1 cellular context compared by ENCODE assay signal in the genomic region with DNA sequence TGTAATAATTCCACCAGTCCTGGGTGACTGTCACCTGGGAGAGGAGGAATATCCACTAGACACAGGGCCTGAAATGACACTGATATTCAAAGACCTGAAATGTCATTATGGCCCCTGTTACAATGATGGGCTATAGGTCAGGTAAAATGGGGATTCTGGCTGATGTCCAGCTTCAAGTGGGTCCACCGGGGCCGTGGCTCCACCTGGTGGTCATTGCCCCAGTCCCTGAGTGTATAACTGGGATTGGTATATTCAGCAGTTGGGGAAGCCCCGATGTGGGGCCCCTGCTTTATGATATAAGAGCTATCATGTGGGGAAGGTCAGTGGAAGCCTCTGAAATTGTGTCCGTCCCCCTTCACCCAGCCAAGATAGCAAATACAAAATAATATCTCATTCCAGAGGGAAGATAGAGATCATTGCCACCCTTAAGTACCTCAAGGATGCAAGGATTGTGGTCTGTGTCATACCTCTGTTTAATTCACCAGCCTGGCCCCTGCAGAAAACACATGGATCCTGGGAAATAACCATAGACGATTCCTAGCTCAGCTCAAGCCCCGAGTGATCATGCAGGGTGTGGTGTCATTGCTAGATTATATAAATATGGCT.
TF ChIP-seq lines count a peak whose summit lies in the region.

No MANE protein-coding gene starts in this region.

TF ChIP-seq in K562, 482 proteins besides CTCF, POLR2A, EP300 and RAD21 (continued from another document and continues in another):
- TF ChIP-seq MCM5 (IDR thresholded peaks at IDR 0.05; ENCODE audit: low read depth) (no peak), TCF15 (CRISPR knock-in tag; IDR thresholded peaks at IDR 0.05) (no peak), GABPB2 (CRISPR knock-in tag; conservative IDR thresholded peaks at IDR 0.05) (no peak), MEF2A (IDR thresholded peaks at IDR 0.05; ENCODE audit: control insufficient read depth, low read depth, low read length) (no peak), ZNF175 (CRISPR knock-in tag; IDR thresholded peaks at IDR 0.05; ENCODE audit: low read depth) (no peak), TOE1 (IDR thresholded peaks at IDR 0.05; ENCODE audit: borderline replicate concordance) (no peak; the same call in 1 of the 2 replicates), TOE1 (CRISPR knock-in tag; IDR thresholded peaks at IDR 0.05; ENCODE audit: borderline replicate concordance, low read depth) (no peak), CC2D1A (IDR thresholded peaks at IDR 0.05) (peak; percentile 74), HNRNPK (IDR thresholded peaks at IDR 0.05; ENCODE audit: low read depth, low read length, poor library complexity, severe bottlenecking) (no peak), RBM14 (IDR thresholded peaks at IDR 0.05; ENCODE audit: borderline replicate concordance, insufficient read depth, low read depth, low read length) (no peak), SIN3B (IDR thresholded peaks at IDR 0.05; ENCODE audit: low read depth) (no peak), NFIC (IDR thresholded peaks at IDR 0.05) (peak; percentile 99), MTA1 (IDR thresholded peaks at IDR 0.05; ENCODE audit: borderline replicate concordance) (no peak), ZFX (CRISPR knock-in tag; IDR thresholded peaks at IDR 0.05) (no peak), MAFG (tag; conservative IDR thresholded peaks at IDR 0.05) (no peak), MYC (IDR thresholded peaks at IDR 0.05; ENCODE audit: low read depth, low read length) (no peak), MYC (CRISPR knock-in tag; IDR thresholded peaks at IDR 0.05; ENCODE audit: borderline replicate concordance, low read depth) (no peak), FOSL1 (tag; conservative IDR thresholded peaks at IDR 0.05) (no peak), NRF1 (conservative IDR thresholded peaks at IDR 0.05 in 1 of 2, IDR thresholded peaks at IDR 0.05 in 1 of 2) (no peak), POLR2AphosphoS2 (IDR thresholded peaks at IDR 0.05; ENCODE audit: low read length) (no peak), PHF21A (IDR thresholded peaks at IDR 0.05; ENCODE audit: borderline replicate concordance, low read depth) (no peak), GATA2 (CRISPR knock-in tag; IDR thresholded peaks at IDR 0.05) (no peak), MLX (CRISPR knock-in tag; conservative IDR thresholded peaks at IDR 0.05) (no peak), SP1 (CRISPR knock-in tag; IDR thresholded peaks at IDR 0.05) (no peak; the same call in 1 of the 2 replicates), SMAD4 (CRISPR knock-in tag; conservative IDR thresholded peaks at IDR 0.05) (no peak), RCOR1 (IDR thresholded peaks at IDR 0.05; ENCODE audit: borderline replicate concordance in 1 of 2, low read depth in 2 of 2, low read length in 2 of 2) (peak in 1 of 2 experiments; percentile 25; a peak in 1 of 4 replicates), KLF10 (CRISPR knock-in tag; IDR thresholded peaks at IDR 0.05) (no peak), MAZ (CRISPR knock-in tag; conservative IDR thresholded peaks at IDR 0.05 in 1 of 2, IDR thresholded peaks at IDR 0.05 in 1 of 2) (peak in 1 of 2 experiments; percentile 37; a peak in 1 of 4 replicates), NFATC3 (IDR thresholded peaks at IDR 0.05) (no peak), ZNF512 (tag; IDR thresholded peaks at IDR 0.05) (no peak)
- TF ChIP-seq, protein P1, sequence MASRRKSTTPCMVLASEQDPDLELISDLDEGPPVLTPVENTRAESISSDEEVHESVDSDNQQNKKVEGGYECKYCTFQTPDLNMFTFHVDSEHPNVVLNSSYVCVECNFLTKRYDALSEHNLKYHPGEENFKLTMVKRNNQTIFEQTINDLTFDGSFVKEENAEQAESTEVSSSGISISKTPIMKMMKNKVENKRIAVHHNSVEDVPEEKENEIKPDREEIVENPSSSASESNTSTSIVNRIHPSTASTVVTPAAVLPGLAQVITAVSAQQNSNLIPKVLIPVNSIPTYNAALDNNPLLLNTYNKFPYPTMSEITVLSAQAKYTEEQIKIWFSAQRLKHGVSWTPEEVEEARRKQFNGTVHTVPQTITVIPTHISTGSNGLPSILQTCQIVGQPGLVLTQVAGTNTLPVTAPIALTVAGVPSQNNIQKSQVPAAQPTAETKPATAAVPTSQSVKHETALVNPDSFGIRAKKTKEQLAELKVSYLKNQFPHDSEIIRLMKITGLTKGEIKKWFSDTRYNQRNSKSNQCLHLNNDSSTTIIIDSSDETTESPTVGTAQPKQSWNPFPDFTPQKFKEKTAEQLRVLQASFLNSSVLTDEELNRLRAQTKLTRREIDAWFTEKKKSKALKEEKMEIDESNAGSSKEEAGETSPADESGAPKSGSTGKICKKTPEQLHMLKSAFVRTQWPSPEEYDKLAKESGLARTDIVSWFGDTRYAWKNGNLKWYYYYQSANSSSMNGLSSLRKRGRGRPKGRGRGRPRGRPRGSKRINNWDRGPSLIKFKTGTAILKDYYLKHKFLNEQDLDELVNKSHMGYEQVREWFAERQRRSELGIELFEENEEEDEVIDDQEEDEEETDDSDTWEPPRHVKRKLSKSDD (conservative IDR thresholded peaks at IDR 0.05; ENCODE audit: low read length): no peak
- TF ChIP-seq, protein P2, sequence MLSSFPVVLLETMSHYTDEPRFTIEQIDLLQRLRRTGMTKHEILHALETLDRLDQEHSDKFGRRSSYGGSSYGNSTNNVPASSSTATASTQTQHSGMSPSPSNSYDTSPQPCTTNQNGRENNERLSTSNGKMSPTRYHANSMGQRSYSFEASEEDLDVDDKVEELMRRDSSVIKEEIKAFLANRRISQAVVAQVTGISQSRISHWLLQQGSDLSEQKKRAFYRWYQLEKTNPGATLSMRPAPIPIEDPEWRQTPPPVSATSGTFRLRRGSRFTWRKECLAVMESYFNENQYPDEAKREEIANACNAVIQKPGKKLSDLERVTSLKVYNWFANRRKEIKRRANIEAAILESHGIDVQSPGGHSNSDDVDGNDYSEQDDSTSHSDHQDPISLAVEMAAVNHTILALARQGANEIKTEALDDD (IDR thresholded peaks at IDR 0.05): no peak
- TF ChIP-seq, protein P3, sequence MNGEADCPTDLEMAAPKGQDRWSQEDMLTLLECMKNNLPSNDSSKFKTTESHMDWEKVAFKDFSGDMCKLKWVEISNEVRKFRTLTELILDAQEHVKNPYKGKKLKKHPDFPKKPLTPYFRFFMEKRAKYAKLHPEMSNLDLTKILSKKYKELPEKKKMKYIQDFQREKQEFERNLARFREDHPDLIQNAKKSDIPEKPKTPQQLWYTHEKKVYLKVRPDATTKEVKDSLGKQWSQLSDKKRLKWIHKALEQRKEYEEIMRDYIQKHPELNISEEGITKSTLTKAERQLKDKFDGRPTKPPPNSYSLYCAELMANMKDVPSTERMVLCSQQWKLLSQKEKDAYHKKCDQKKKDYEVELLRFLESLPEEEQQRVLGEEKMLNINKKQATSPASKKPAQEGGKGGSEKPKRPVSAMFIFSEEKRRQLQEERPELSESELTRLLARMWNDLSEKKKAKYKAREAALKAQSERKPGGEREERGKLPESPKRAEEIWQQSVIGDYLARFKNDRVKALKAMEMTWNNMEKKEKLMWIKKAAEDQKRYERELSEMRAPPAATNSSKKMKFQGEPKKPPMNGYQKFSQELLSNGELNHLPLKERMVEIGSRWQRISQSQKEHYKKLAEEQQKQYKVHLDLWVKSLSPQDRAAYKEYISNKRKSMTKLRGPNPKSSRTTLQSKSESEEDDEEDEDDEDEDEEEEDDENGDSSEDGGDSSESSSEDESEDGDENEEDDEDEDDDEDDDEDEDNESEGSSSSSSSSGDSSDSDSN (IDR thresholded peaks at IDR 0.05; ENCODE audit: borderline replicate concordance in 1 of 2, low read depth in 2 of 2, low read length in 2 of 2): no peak
- TF ChIP-seq, protein P4, sequence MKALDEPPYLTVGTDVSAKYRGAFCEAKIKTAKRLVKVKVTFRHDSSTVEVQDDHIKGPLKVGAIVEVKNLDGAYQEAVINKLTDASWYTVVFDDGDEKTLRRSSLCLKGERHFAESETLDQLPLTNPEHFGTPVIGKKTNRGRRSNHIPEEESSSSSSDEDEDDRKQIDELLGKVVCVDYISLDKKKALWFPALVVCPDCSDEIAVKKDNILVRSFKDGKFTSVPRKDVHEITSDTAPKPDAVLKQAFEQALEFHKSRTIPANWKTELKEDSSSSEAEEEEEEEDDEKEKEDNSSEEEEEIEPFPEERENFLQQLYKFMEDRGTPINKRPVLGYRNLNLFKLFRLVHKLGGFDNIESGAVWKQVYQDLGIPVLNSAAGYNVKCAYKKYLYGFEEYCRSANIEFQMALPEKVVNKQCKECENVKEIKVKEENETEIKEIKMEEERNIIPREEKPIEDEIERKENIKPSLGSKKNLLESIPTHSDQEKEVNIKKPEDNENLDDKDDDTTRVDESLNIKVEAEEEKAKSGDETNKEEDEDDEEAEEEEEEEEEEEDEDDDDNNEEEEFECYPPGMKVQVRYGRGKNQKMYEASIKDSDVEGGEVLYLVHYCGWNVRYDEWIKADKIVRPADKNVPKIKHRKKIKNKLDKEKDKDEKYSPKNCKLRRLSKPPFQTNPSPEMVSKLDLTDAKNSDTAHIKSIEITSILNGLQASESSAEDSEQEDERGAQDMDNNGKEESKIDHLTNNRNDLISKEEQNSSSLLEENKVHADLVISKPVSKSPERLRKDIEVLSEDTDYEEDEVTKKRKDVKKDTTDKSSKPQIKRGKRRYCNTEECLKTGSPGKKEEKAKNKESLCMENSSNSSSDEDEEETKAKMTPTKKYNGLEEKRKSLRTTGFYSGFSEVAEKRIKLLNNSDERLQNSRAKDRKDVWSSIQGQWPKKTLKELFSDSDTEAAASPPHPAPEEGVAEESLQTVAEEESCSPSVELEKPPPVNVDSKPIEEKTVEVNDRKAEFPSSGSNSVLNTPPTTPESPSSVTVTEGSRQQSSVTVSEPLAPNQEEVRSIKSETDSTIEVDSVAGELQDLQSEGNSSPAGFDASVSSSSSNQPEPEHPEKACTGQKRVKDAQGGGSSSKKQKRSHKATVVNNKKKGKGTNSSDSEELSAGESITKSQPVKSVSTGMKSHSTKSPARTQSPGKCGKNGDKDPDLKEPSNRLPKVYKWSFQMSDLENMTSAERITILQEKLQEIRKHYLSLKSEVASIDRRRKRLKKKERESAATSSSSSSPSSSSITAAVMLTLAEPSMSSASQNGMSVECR (CRISPR knock-in tag; IDR thresholded peaks at IDR 0.05): no peak
- TF ChIP-seq, protein P5, sequence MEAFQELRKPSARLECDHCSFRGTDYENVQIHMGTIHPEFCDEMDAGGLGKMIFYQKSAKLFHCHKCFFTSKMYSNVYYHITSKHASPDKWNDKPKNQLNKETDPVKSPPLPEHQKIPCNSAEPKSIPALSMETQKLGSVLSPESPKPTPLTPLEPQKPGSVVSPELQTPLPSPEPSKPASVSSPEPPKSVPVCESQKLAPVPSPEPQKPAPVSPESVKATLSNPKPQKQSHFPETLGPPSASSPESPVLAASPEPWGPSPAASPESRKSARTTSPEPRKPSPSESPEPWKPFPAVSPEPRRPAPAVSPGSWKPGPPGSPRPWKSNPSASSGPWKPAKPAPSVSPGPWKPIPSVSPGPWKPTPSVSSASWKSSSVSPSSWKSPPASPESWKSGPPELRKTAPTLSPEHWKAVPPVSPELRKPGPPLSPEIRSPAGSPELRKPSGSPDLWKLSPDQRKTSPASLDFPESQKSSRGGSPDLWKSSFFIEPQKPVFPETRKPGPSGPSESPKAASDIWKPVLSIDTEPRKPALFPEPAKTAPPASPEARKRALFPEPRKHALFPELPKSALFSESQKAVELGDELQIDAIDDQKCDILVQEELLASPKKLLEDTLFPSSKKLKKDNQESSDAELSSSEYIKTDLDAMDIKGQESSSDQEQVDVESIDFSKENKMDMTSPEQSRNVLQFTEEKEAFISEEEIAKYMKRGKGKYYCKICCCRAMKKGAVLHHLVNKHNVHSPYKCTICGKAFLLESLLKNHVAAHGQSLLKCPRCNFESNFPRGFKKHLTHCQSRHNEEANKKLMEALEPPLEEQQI (IDR thresholded peaks at IDR 0.05): no peak
- TF ChIP-seq, protein P6, sequence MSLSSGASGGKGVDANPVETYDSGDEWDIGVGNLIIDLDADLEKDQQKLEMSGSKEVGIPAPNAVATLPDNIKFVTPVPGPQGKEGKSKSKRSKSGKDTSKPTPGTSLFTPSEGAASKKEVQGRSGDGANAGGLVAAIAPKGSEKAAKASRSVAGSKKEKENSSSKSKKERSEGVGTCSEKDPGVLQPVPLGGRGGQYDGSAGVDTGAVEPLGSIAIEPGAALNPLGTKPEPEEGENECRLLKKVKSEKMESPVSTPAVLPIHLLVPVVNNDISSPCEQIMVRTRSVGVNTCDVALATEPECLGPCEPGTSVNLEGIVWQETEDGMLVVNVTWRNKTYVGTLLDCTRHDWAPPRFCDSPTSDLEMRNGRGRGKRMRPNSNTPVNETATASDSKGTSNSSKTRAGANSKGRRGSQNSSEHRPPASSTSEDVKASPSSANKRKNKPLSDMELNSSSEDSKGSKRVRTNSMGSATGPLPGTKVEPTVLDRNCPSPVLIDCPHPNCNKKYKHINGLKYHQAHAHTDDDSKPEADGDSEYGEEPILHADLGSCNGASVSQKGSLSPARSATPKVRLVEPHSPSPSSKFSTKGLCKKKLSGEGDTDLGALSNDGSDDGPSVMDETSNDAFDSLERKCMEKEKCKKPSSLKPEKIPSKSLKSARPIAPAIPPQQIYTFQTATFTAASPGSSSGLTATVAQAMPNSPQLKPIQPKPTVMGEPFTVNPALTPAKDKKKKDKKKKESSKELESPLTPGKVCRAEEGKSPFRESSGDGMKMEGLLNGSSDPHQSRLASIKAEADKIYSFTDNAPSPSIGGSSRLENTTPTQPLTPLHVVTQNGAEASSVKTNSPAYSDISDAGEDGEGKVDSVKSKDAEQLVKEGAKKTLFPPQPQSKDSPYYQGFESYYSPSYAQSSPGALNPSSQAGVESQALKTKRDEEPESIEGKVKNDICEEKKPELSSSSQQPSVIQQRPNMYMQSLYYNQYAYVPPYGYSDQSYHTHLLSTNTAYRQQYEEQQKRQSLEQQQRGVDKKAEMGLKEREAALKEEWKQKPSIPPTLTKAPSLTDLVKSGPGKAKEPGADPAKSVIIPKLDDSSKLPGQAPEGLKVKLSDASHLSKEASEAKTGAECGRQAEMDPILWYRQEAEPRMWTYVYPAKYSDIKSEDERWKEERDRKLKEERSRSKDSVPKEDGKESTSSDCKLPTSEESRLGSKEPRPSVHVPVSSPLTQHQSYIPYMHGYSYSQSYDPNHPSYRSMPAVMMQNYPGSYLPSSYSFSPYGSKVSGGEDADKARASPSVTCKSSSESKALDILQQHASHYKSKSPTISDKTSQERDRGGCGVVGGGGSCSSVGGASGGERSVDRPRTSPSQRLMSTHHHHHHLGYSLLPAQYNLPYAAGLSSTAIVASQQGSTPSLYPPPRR (CRISPR knock-in tag; IDR thresholded peaks at IDR 0.05; ENCODE audit: borderline replicate concordance): no peak
